26 cellular contexts compared by ENCODE assay signal in genomic region chr6:117513174-117513573, GRCh38. TPM values are rescaled to one million over a fixed set of nuclear protein-coding genes. Genes with fewer than 3 reads are reported as not detected.
DNase-seq lines count a peak whose midpoint lies in the region; ATAC-seq, FAIRE-seq and TF ChIP-seq lines count a peak whose summit lies in the region.
"Had no signal": no experiment of that assay in that cellular context is flagged by ENCODE, and none has a peak within 500 bp of the region (broad histone marks: within the 10 kb centered on the region; RNA-seq: fewer than 3 reads in every experiment).

No MANE protein-coding gene starts in this region.

- H3K4me3 Mint-ChIP-seq in astrocyte (ENCODE audit: unreplicated experiment) = no peak overlapping the region
- H3K4me3 Mint-ChIP-seq in activated T-cell treated with anti-CD3 and anti-CD28 coated beads, Interleukin-2, amount 50 U/mL, for 72 hours = no peak overlapping the region
- H3K4me3 Mint-ChIP-seq: HFFc6, IgD-negative memory B cell had no signal

- H3K4me1 Mint-ChIP-seq in astrocyte (ENCODE audit: low read depth, unreplicated experiment) = peaks cover 29% of the 10 kb centered on the region
- H3K4me1 Mint-ChIP-seq in activated T-cell treated with anti-CD3 and anti-CD28 coated beads, Interleukin-2, amount 50 U/mL, for 72 hours (ENCODE audit: low read depth) = no peaks in the 10 kb centered on the region
- H3K4me1 Mint-ChIP-seq: IgD-negative memory B cell had no signal

- H3K4me1 ChIP-seq in IMR-90 (ENCODE audit: control insufficient read depth, insufficient read depth, low read length) = peaks cover 16% of the 10 kb centered on the region
- peaks cover 37% of the 10 kb centered on the region for H3K4me1 ChIP-seq in astrocyte (ENCODE audit: insufficient read depth, low read length)
- H3K4me1 ChIP-seq in mesenchymal stem cell (ENCODE audit: control insufficient read depth, insufficient read depth, low read depth, low read length) = peaks cover 14% of the 10 kb centered on the region
- H3K4me1 ChIP-seq in trophoblast cell (ENCODE audit: control insufficient read depth in 1 of 2, insufficient read depth in 2 of 2, low read length in 2 of 2) = peaks cover 5 to 19% of the 10 kb centered on the region in 2 experiments

- FAIRE-seq in astrocyte (lab: Jason Lieb, UNC) = no peak
- FAIRE-seq: H54, RCC 7860 had no signal

- H3K9me3 ChIP-seq in IMR-90 (ENCODE audit: control insufficient read depth, insufficient read depth, low read length) = no peaks in the 10 kb centered on the region
- H3K9me3 ChIP-seq in astrocyte (ENCODE audit: insufficient read depth, low read depth, low read length) = no peaks in the 10 kb centered on the region
- H3K9me3 ChIP-seq in mesenchymal stem cell (ENCODE audit: control insufficient read depth, low read length) = no peaks in the 10 kb centered on the region
- H3K9me3 ChIP-seq in trophoblast cell (ENCODE audit: insufficient read depth, low read depth, low read length) = no peaks in the 10 kb centered on the region

- H2BK5ac ChIP-seq in IMR-90 (ENCODE audit: low read depth, low read length, poor library complexity, severe bottlenecking) (no peak overlapping the region), mesenchymal stem cell (ENCODE audit: low read depth, low read length, poor library complexity, severe bottlenecking) (no peak overlapping the region), trophoblast cell (ENCODE audit: low read depth, low read length, poor library complexity) (no peak overlapping the region)

- no peak overlapping the region for H2AK9ac ChIP-seq in IMR-90 (replicated peaks; ENCODE audit: low read depth, low read length, poor library complexity)

- 0 out of 2 replicates have a peak overlapping the region, but pooled peaks have one; percentile 30 for H3K14ac ChIP-seq in IMR-90 (replicated peaks; ENCODE audit: low read depth, low read length)
- H3K14ac ChIP-seq in mesenchymal stem cell (ENCODE audit: low read length in 2 of 2) = no peak overlapping the region
- H3K14ac ChIP-seq in trophoblast cell (ENCODE audit: low read length) = peak overlapping the region; percentile 4

- 0 out of 2 replicates have a peak overlapping the region, but pooled peaks have one; percentile 35 for H4K5ac ChIP-seq in IMR-90 (ENCODE audit: low read depth, low read length)

- dilution Hi-C loops in IMR-90 (cut with HindIII; ENCODE audit: low sequenced_read_pairs, unreplicated experiment) = no loop called here

- H3K27me3 ChIP-seq in IMR-90 (ENCODE audit: control insufficient read depth, insufficient read depth, low read length) (no peaks in the 10 kb centered on the region), astrocyte (ENCODE audit: insufficient read depth, low read length) (no peaks in the 10 kb centered on the region), mesenchymal stem cell (ENCODE audit: control insufficient read depth in 1 of 2, insufficient read depth in 1 of 2, low read length in 2 of 2) (no peaks in the 10 kb centered on the region), trophoblast cell (ENCODE audit: insufficient read depth, low read length) (no peaks in the 10 kb centered on the region)

- H3K9ac ChIP-seq in IMR-90 (ENCODE audit: low read depth, low read length) (no peak overlapping the region), astrocyte (ENCODE audit: low read length) (no peak overlapping the region), mesenchymal stem cell (ENCODE audit: low read length) (no peak overlapping the region), trophoblast cell (ENCODE audit: low read length) (no peak overlapping the region)

- peaks cover 28% of the 10 kb centered on the region for H3K36me3 Mint-ChIP-seq in astrocyte (ENCODE audit: low read depth, unreplicated experiment)
- H3K36me3 Mint-ChIP-seq in activated T-cell treated with anti-CD3 and anti-CD28 coated beads, Interleukin-2, amount 50 U/mL, for 72 hours (ENCODE audit: insufficient read depth in 2 of 2) = no peaks in the 10 kb centered on the region
- H3K36me3 Mint-ChIP-seq: IgD-negative memory B cell had no signal

- H3K36me3 ChIP-seq in IMR-90 (ENCODE audit: control insufficient read depth, insufficient read depth, low read length) (peaks cover 5% of the 10 kb centered on the region), astrocyte (ENCODE audit: insufficient read depth, low read length) (peaks cover 20% of the 10 kb centered on the region), mesenchymal stem cell (ENCODE audit: control insufficient read depth in 1 of 2, insufficient read depth in 2 of 2, low read depth in 1 of 2, low read length in 2 of 2) (peaks cover 0 to 15% of the 10 kb centered on the region in 2 experiments), trophoblast cell (ENCODE audit: control insufficient read depth in 1 of 2, insufficient read depth in 2 of 2, low read length in 2 of 2) (peaks cover 2 to 8% of the 10 kb centered on the region in 2 experiments)

- no TSS peak for BruUV-seq in IMR-90 (replicated peaks; lab: Mats Ljungman, UMichigan)

- H2AFZ ChIP-seq in IMR-90 (replicated peaks; ENCODE audit: low read length, poor library complexity) = no peak overlapping the region
- no peak overlapping the region for H2AFZ ChIP-seq in astrocyte (ENCODE audit: low read depth, low read length)
- no peak overlapping the region for H2AFZ ChIP-seq in mesenchymal stem cell (ENCODE audit: low read depth, low read length)
- no peak overlapping the region for H2AFZ ChIP-seq in trophoblast cell (ENCODE audit: insufficient read depth, low read length, poor library complexity)

- H4K20me1 ChIP-seq in IMR-90 (ENCODE audit: insufficient read depth, low read length) = no peaks in the 10 kb centered on the region
- H4K20me1 ChIP-seq in astrocyte (ENCODE audit: insufficient read depth, low read length) = no peaks in the 10 kb centered on the region

- H3K18ac ChIP-seq in IMR-90 (ENCODE audit: low read depth, low read length) (no peak overlapping the region; the same call in 1 of the 2 replicates), mesenchymal stem cell (ENCODE audit: low read depth in 1 of 2, low read length in 2 of 2) (peak overlapping the region in 1 of 2 experiments; percentile 72), trophoblast cell (ENCODE audit: low read length) (no peak overlapping the region)

- H3K27ac ChIP-seq in IMR-90 (ENCODE audit: insufficient read depth, low read length) = no peak overlapping the region
- no peak overlapping the region for H3K27ac ChIP-seq in astrocyte (ENCODE audit: low read depth, low read length)
- peak overlapping the region; percentile 78 for H3K27ac ChIP-seq in mesenchymal stem cell (ENCODE audit: low read length, poor library complexity, severe bottlenecking)
- H3K27ac ChIP-seq in trophoblast cell (ENCODE audit: low read depth, low read length) = no peak overlapping the region
- H3K27ac ChIP-seq: C4-2B, HL-60, SK-N-MC had no signal

- CTCF ChIA-PET in IMR-90 (lab: Yijun Ruan, JAX) = no interaction called here

- H2BK12ac ChIP-seq in mesenchymal stem cell (ENCODE audit: low read length in 2 of 2) (peak overlapping the region in 1 of 2 experiments; percentile 46), trophoblast cell (ENCODE audit: low read length) (peak overlapping the region; percentile 1)

- POLR2A ChIA-PET in IMR-90 (lab: Charles Lee; ENCODE audit: unreplicated experiment) = no interaction called here

- TF ChIP-seq POLR2A in IMR-90 (IDR thresholded peaks at IDR 0.05; ENCODE audit: low read depth, low read length) = no peak

- no peak overlapping the region for H3K27ac Mint-ChIP-seq in astrocyte (ENCODE audit: unreplicated experiment)
- no peak overlapping the region for H3K27ac Mint-ChIP-seq in activated T-cell treated with anti-CD3 and anti-CD28 coated beads, Interleukin-2, amount 50 U/mL, for 72 hours
- H3K27ac Mint-ChIP-seq: HFFc6, IgD-negative memory B cell had no signal

- H2BK120ac ChIP-seq in IMR-90 (ENCODE audit: low read depth, low read length) = no peak overlapping the region
- no peak overlapping the region for H2BK120ac ChIP-seq in mesenchymal stem cell (ENCODE audit: low read depth, low read length)
- H2BK120ac ChIP-seq in trophoblast cell (ENCODE audit: insufficient read depth, low read length, poor library complexity) = no peak overlapping the region

- H3K56ac ChIP-seq in IMR-90 (ENCODE audit: extremely low read depth, insufficient read depth, low read length) = no peak overlapping the region

- peaks cover 4% of the 10 kb centered on the region for H3K9me3 Mint-ChIP-seq in astrocyte (ENCODE audit: unreplicated experiment)
- no peaks in the 10 kb centered on the region for H3K9me3 Mint-ChIP-seq in activated T-cell treated with anti-CD3 and anti-CD28 coated beads, Interleukin-2, amount 50 U/mL, for 72 hours
- H3K9me3 Mint-ChIP-seq: HFFc6, IgD-negative memory B cell had no signal

- no peak for TF ChIP-seq RAD21 in IMR-90 (IDR thresholded peaks at IDR 0.05; ENCODE audit: low read length)

- H2BK20ac ChIP-seq in IMR-90 (ENCODE audit: low read depth, low read length) = no peak overlapping the region

- H3K4ac ChIP-seq in IMR-90 (ENCODE audit: low read depth, low read length) = no peak overlapping the region; the same call in 1 of the 2 replicates
- no peak overlapping the region for H3K4ac ChIP-seq in mesenchymal stem cell (ENCODE audit: low read depth in 1 of 2, low read length in 2 of 2)
- no peak overlapping the region for H3K4ac ChIP-seq in trophoblast cell (ENCODE audit: low read depth, low read length)

- peaks cover 35 to 53% of the 10 kb centered on the region in 2 experiments for H3K79me1 ChIP-seq in IMR-90 (ENCODE audit: low read depth in 1 of 2, low read length in 2 of 2)
- peaks cover 17% of the 10 kb centered on the region for H3K79me1 ChIP-seq in mesenchymal stem cell (replicated peaks; ENCODE audit: low read length, poor library complexity, severe bottlenecking)
- H3K79me1 ChIP-seq in trophoblast cell (ENCODE audit: low read length) = peaks cover 12% of the 10 kb centered on the region

- ATAC-seq in IMR-90 (ENCODE audit: low read depth) (no peak), HG02763 (IDR thresholded peaks at IDR 0.05; ENCODE audit: unreplicated experiment) (no peak)
- no peak for ATAC-seq in activated T-cell treated with anti-CD3 and anti-CD28 coated beads, Interleukin-2, amount 50 U/mL, for 72 hours (replicated peaks in 1 of 2)

- H4K8ac ChIP-seq in IMR-90 (ENCODE audit: low read depth in 2 of 2, low read length in 2 of 2) = no peak overlapping the region
- no peak overlapping the region for H4K8ac ChIP-seq in mesenchymal stem cell (ENCODE audit: low read length)
- H4K8ac ChIP-seq in trophoblast cell (ENCODE audit: low read depth, low read length) = no peak overlapping the region

- H3K4me3 ChIP-seq in IMR-90 (ENCODE audit: insufficient read depth, low read depth, low read length) = no peak overlapping the region
- no peak overlapping the region for H3K4me3 ChIP-seq in astrocyte (ENCODE audit: insufficient read depth, low read depth, low read length)
- no peak overlapping the region for H3K4me3 ChIP-seq in mesenchymal stem cell (ENCODE audit: insufficient read depth in 1 of 2, low read depth in 1 of 2, low read length in 2 of 2)
- H3K4me3 ChIP-seq in trophoblast cell (ENCODE audit: low read depth, low read length) = no peak overlapping the region
- H3K4me3 ChIP-seq: SK-N-MC had no signal

- intact Hi-C loops in IMR-90 (cut with micrococcal nuclease) = no loop called here

- H4K91ac ChIP-seq in IMR-90 (ENCODE audit: insufficient read depth, low read depth, low read length) = no peak overlapping the region; the same call in 1 of the 2 replicates
- H4K91ac ChIP-seq in mesenchymal stem cell (ENCODE audit: low read length) = no peak overlapping the region
- H4K91ac ChIP-seq in trophoblast cell (ENCODE audit: low read depth, low read length) = peak overlapping the region; percentile 22

- H4K12ac ChIP-seq in trophoblast cell (ENCODE audit: low read depth, low read length) = no peak overlapping the region

- H3K9me1 ChIP-seq in IMR-90 (ENCODE audit: insufficient read depth, low read length) = peaks cover 7% of the 10 kb centered on the region

- TF ChIP-seq CTCF in IMR-90 (conservative IDR thresholded peaks at IDR 0.05; ENCODE audit: low read depth, low read length) = no peak
- TF ChIP-seq CTCF in astrocyte (IDR thresholded peaks at IDR 0.05; ENCODE audit: insufficient read depth, low read depth, low read length) = no peak

- H3K79me2 ChIP-seq in astrocyte (ENCODE audit: insufficient read depth, low read length) (peaks cover 73% of the 10 kb centered on the region), trophoblast cell (ENCODE audit: control insufficient read depth, insufficient read depth, low read length, poor library complexity) (no peaks in the 10 kb centered on the region)

- DNase-seq in IMR-90 = no peak
- no peak for DNase-seq in astrocyte (ENCODE audit: low read depth)
- DNase-seq in mesenchymal stem cell = no peak
- DNase-seq in trophoblast cell = no peak
- DNase-seq in activated T-cell treated with anti-CD3 and anti-CD28 coated beads, Interleukin-2, amount 50 U/mL, for 72 hours = no peak
- no peak for DNase-seq in NCI-H187 (lab: John Stamatoyannopoulos, UW)
- DNase-seq: AML-193, DMS 273 treated with DMSO at 0.1 percent for 48 hours, DND-41, HFFc6, Kasumi-1, MM.1S, NCI-H1092, NCI-H1436 treated with DMSO at 0.1 percent for 48 hours, NCI-H2081 treated with DMSO at 0.1 percent for 48 hours, NCI-H510A, NCI-H748 treated with DMSO at 0.1 percent for 48 hours, SHP77 had no signal

- no peaks in the 10 kb centered on the region for H3K27me3 Mint-ChIP-seq in astrocyte (ENCODE audit: low read depth, unreplicated experiment)
- peaks cover 2% of the 10 kb centered on the region for H3K27me3 Mint-ChIP-seq in activated T-cell treated with anti-CD3 and anti-CD28 coated beads, Interleukin-2, amount 50 U/mL, for 72 hours (ENCODE audit: low read depth)

- WGBS in IMR-90 (ENCODE audit: extremely low coverage in 2 of 2, insufficient read length in 1 of 2), 2 experiments = no CpG with 5 or more reads among the region's 2 CpGs
- WGBS in mesenchymal stem cell = 94% methylated on average over 1 of the region's 2 CpGs
- WGBS in trophoblast cell (ENCODE audit: extremely low coverage, insufficient coverage, insufficient read length) = no CpG with 5 or more reads among the region's 2 CpGs

- no peak overlapping the region for H3K23ac ChIP-seq in IMR-90 (ENCODE audit: low read depth, low read length)
- no peak overlapping the region for H3K23ac ChIP-seq in mesenchymal stem cell (ENCODE audit: low read length in 2 of 2)
- H3K23ac ChIP-seq in trophoblast cell (ENCODE audit: low read length) = no peak overlapping the region

- H2BK15ac ChIP-seq in IMR-90 (ENCODE audit: low read depth, low read length) (no peak overlapping the region; the same call in 2 of the 3 replicates), mesenchymal stem cell (ENCODE audit: low read depth, poor library complexity, severe bottlenecking) (no peak overlapping the region)

- in situ Hi-C loops in IMR-90 (cut with MboI; ENCODE audit: low sequenced_read_pairs) = no loop called here

- H2AK5ac ChIP-seq in IMR-90 (ENCODE audit: low read depth, low read length) = no peak overlapping the region
- peak overlapping the region; percentile 88 for H2AK5ac ChIP-seq in mesenchymal stem cell (ENCODE audit: low read length, severe bottlenecking)
- no peak overlapping the region for H2AK5ac ChIP-seq in trophoblast cell (ENCODE audit: low read length)

- H3K4me2 ChIP-seq in IMR-90 (ENCODE audit: low read depth, low read length) = no peak overlapping the region
- H3K4me2 ChIP-seq in astrocyte (ENCODE audit: low read length) = peak overlapping the region; percentile 10
- H3K4me2 ChIP-seq in mesenchymal stem cell (ENCODE audit: low read length, poor library complexity, severe bottlenecking) = no peak overlapping the region
- no peak overlapping the region for H3K4me2 ChIP-seq in trophoblast cell (ENCODE audit: low read length)

RNA-seq across cellular contexts. Expression of gene DCBLD1, which starts 30.7 kb away (rescaled TPM):
- total RNA-seq in IMR-90 (2012; rRNA removed) = 27.8 and 30.0 TPM in 2 replicates
- polyA plus RNA-seq in IMR-90 (2012; rRNA removed) = 20.1 and 21.1 TPM in 2 replicates
- polyA plus RNA-seq in IMR-90 (2012; cell fraction: cytosol; rRNA removed) = 8.5 and 14.8 TPM in 2 replicates
- polyA plus RNA-seq in IMR-90 (2012; cell fraction: nucleus; rRNA removed; ENCODE audit: low replicate concordance) = 34.3 and 36.6 TPM in 2 replicates
- total RNA-seq in astrocyte = 36.8 and 44.9 TPM in 2 replicates
- 58.0 TPM for polyA plus RNA-seq in mesenchymal stem cell (2013, experiment 1 of 2)
- 59.6 TPM for polyA plus RNA-seq in mesenchymal stem cell (2013, experiment 2 of 2)
- 29.5 and 31.4 TPM in 2 replicates for polyA plus RNA-seq in trophoblast cell (2013)
- total RNA-seq in activated T-cell treated with anti-CD3 and anti-CD28 coated beads, Interleukin-2, amount 50 U/mL, for 72 hours = 1 to 10 TPM; 2.9 to 3.4 TPM
- total RNA-seq: G401 had no signal

Comparison
In these comparisons a context has a peak if more than half of its experiments do, and no peak if none do; other contexts are left out.
1. H3K14ac ChIP-seq: peak in IMR-90 (single experiment) and trophoblast cell (single experiment); none in mesenchymal stem cell (0 of 2).